20 cellular contexts compared by ENCODE assay signal in the genomic region with DNA sequence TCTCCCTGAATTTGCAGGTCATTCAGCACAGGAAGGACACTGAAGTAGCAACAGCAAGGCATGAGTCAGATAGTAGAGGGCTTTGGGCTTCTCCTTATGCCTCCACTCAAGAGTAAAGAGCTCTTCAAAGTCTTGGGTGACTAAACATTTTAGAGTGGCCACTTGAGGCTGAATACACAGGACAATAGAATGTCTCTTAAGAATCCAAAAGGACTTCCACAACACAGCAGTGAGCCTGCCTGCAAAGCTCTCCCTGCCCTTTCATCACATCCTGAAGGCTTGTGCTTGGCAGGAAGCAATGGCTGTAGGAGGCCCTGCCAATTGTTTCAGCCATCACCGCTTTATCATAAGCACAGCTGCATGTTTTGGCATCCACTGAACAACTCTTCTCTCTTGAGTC. TPM values are rescaled to one million over a fixed set of nuclear protein-coding genes. Genes with fewer than 3 reads are reported as not detected.
DNase-seq lines count a peak whose midpoint lies in the region; ATAC-seq, FAIRE-seq and TF ChIP-seq lines count a peak whose summit lies in the region.
"Had no signal": no experiment of that assay in that cellular context is flagged by ENCODE, and none has a peak within 500 bp of the region (broad histone marks: within the 10 kb centered on the region; RNA-seq: fewer than 3 reads in every experiment).

No MANE protein-coding gene starts in this region.

- H3K27ac Mint-ChIP-seq in CD8-positive, alpha-beta T cell = no peak overlapping the region

- H3K4me1 Mint-ChIP-seq in CD8-positive, alpha-beta T cell (ENCODE audit: low read depth) = no peaks in the 10 kb centered on the region
- H3K4me1 Mint-ChIP-seq: naive B cell had no signal

- H3K36me3 ChIP-seq in HUES64 (ENCODE audit: insufficient read depth, low read length) (no peaks in the 10 kb centered on the region), bronchial epithelial cell (ENCODE audit: control insufficient read depth, insufficient read depth, low read length) (no peaks in the 10 kb centered on the region), heart right ventricle (no peaks in the 10 kb centered on the region), stomach smooth muscle (ENCODE audit: control insufficient read depth in 2 of 2, insufficient read depth in 2 of 2, low read length in 2 of 2) (no peaks in the 10 kb centered on the region)
- H3K36me3 ChIP-seq in CD8-positive, alpha-beta T cell (ENCODE audit: insufficient read depth, low read length) = no peaks in the 10 kb centered on the region
- H3K36me3 ChIP-seq: thoracic aorta had no signal

- H3K9ac ChIP-seq in HUES64 (ENCODE audit: low read depth, low read length) (peak overlapping the region; percentile 9; the same call in 1 of the 2 replicates), stomach smooth muscle (ENCODE audit: low read length in 2 of 2) (no peak overlapping the region)

- H3K27ac ChIP-seq in HUES64 (ENCODE audit: low read depth, low read length) = peak overlapping the region; percentile 65
- H3K27ac ChIP-seq in heart right ventricle = no peak overlapping the region
- H3K27ac ChIP-seq in stomach smooth muscle (ENCODE audit: low read length) = peak overlapping the region; percentile 20
- no peak overlapping the region for H3K27ac ChIP-seq in CD8-positive, alpha-beta T cell (ENCODE audit: low read depth, low read length)
- H3K27ac ChIP-seq: thoracic aorta had no signal

- no peak overlapping the region for H3K4me3 ChIP-seq in HUES64 (ENCODE audit: low read length)
- no peak overlapping the region for H3K4me3 ChIP-seq in bronchial epithelial cell (ENCODE audit: low read depth, low read length)
- no peak overlapping the region for H3K4me3 ChIP-seq in heart right ventricle
- peak overlapping the region in 1 of 2 donors; percentile 17 for H3K4me3 ChIP-seq in stomach smooth muscle (ENCODE audit: low read length in 2 of 2)
- no peak overlapping the region for H3K4me3 ChIP-seq in CD8-positive, alpha-beta T cell (ENCODE audit: low read depth, low read length)
- H3K4me3 ChIP-seq: thoracic aorta had no signal

- 26% methylated on average over 1 of the region's 1 CpG for WGBS in HUES64
- 11 to 12% methylated on average over 1 of the region's 1 CpG for WGBS in heart right ventricle, 2 donors

- no peak overlapping the region for H3K4me3 Mint-ChIP-seq in CD8-positive, alpha-beta T cell
- H3K4me3 Mint-ChIP-seq: naive B cell had no signal

- intact Hi-C loops in heart right ventricle (cut with DNase I) = no loop called here
- intact Hi-C loops in CD8-positive, alpha-beta T cell (cut with DNase I, micrococcal nuclease) = no loop called here

- peaks cover 27% of the 10 kb centered on the region for H3K9me3 Mint-ChIP-seq in CD8-positive, alpha-beta T cell

- TF ChIP-seq CTCF in bronchial epithelial cell (IDR thresholded peaks at IDR 0.05; ENCODE audit: insufficient read depth, low read length, severe bottlenecking) (no peak), heart right ventricle (IDR thresholded peaks at IDR 0.05) (no peak)
- no peak for TF ChIP-seq CTCF in CD8-positive, alpha-beta T cell (IDR thresholded peaks at IDR 0.05)

- DNase-seq in bronchial epithelial cell (ENCODE audit: low read depth) (no peak), heart right ventricle (peak; percentile 42 to 58), NCI-H774 (lab: John Stamatoyannopoulos, UW) (no peak)
- DNase-seq in CD8-positive, alpha-beta T cell = no peak
- DNase-seq: activated CD4-positive, alpha-beta T cell treated with anti-CD3 and anti-CD28 coated beads, Interleukin-2, amount 50 U/mL, for 4 hours; activated T-cell treated with anti-CD3 and anti-CD28 coated beads, Interleukin-2, amount 50 U/mL, for 48 hours; amygdala; naive B cell; NCI-H1930; NK-92 treated with Interleukin-12 subunit alpha and Interleukin-12 subunit beta, amount 100 ng/mL, for 24 hours; SHP77; T-helper 9 cell had no signal

- ATAC-seq in heart right ventricle = peak; percentile 77 to 96 (median 90)
- ATAC-seq in CD8-positive, alpha-beta T cell = no peak
- ATAC-seq in GM18502 (IDR thresholded peaks at IDR 0.05; ENCODE audit: poor library complexity, unreplicated experiment) = no peak
- ATAC-seq in GM21381 (IDR thresholded peaks at IDR 0.05; ENCODE audit: unreplicated experiment) = no peak

- H3K4me1 ChIP-seq in HUES64 (ENCODE audit: insufficient read depth, low read length) (peaks cover 26% of the 10 kb centered on the region), heart right ventricle (peaks cover 0 to 12% (median 4%) of the 10 kb centered on the region in 9 donors), stomach smooth muscle (ENCODE audit: control insufficient read depth, insufficient read depth, low read length) (peaks cover 7% of the 10 kb centered on the region)
- no peaks in the 10 kb centered on the region for H3K4me1 ChIP-seq in CD8-positive, alpha-beta T cell (ENCODE audit: insufficient read depth, low read length)

- POLR2A ChIA-PET in CD8-positive, alpha-beta T cell (lab: Charles Lee) = no interaction called here

- FAIRE-seq in bronchial epithelial cell (lab: Jason Lieb, UNC) = peak; percentile 72
- FAIRE-seq: keratinocyte had no signal

- H3K27me3 ChIP-seq in HUES64 (ENCODE audit: insufficient read depth, low read length) (no peaks in the 10 kb centered on the region), bronchial epithelial cell (ENCODE audit: control insufficient read depth, insufficient read depth, low read length) (no peaks in the 10 kb centered on the region), heart right ventricle (peaks cover 0 to 53% (median 26%) of the 10 kb centered on the region in 7 donors), stomach smooth muscle (ENCODE audit: control insufficient read depth in 1 of 2, insufficient read depth in 2 of 2, low read length in 2 of 2) (no peaks in the 10 kb centered on the region)
- H3K27me3 ChIP-seq in CD8-positive, alpha-beta T cell (ENCODE audit: insufficient read depth, low read length) = peaks cover 3% of the 10 kb centered on the region

- H3K27me3 Mint-ChIP-seq in CD8-positive, alpha-beta T cell (ENCODE audit: low read depth) = peaks cover 61% of the 10 kb centered on the region

- H3K36me3 Mint-ChIP-seq in CD8-positive, alpha-beta T cell = no peaks in the 10 kb centered on the region

- H3K9me3 ChIP-seq in HUES64 (ENCODE audit: insufficient read depth, low read depth, low read length) (peaks cover 40% of the 10 kb centered on the region), heart right ventricle (peaks cover 0 to 47% (median 20%) of the 10 kb centered on the region in 11 donors), stomach smooth muscle (ENCODE audit: control insufficient read depth in 2 of 2, low read length in 2 of 2) (peaks cover 0 to 8% of the 10 kb centered on the region in 2 donors)
- peaks cover 3% of the 10 kb centered on the region for H3K9me3 ChIP-seq in CD8-positive, alpha-beta T cell (ENCODE audit: low read length)

- CTCF ChIA-PET in CD8-positive, alpha-beta T cell (lab: Charles Lee) = no interaction called here

RNA-seq across cellular contexts. Expression of a gene that starts 36.8 kb away (rescaled TPM):
- 0.55 TPM for polyA plus RNA-seq in HUES64 (2013, experiment 1 of 2)
- polyA plus RNA-seq in HUES64 (2013, experiment 2 of 2) = 1.5 TPM
- total RNA-seq in bronchial epithelial cell (3.1 and 3.4 TPM in 2 replicates), heart right ventricle (not detected)
- not detected for polyA plus RNA-seq in heart right ventricle
- total RNA-seq in CD8-positive, alpha-beta T cell = not detected
- total RNA-seq: dermis microvascular lymphatic vessel endothelial cell had no signal

RNA-seq across cellular contexts. Expression of a gene that starts 40.7 kb away (rescaled TPM):
- not detected for polyA plus RNA-seq in HUES64 (2013, experiment 1 of 2)
- polyA plus RNA-seq in HUES64 (2013, experiment 2 of 2) = 0.19 TPM
- under 0.01 TPM in 1 of 2 replicates, not detected in the other for total RNA-seq in bronchial epithelial cell
- under 1 TPM in 7 of 10 donors, not detected in 3; 0.10 to 0.18 (median 0.14) TPM for total RNA-seq in heart right ventricle
- polyA plus RNA-seq in heart right ventricle = under 1 TPM; 0.15 to 0.16 TPM
- not detected for total RNA-seq in CD8-positive, alpha-beta T cell
- total RNA-seq: dermis microvascular lymphatic vessel endothelial cell, LHCN-M2 had no signal

Comparison
In these comparisons a context has a peak if more than half of its experiments do, and no peak if none do; other contexts are left out.
1. H3K27ac ChIP-seq: peak in HUES64 (single experiment) and stomach smooth muscle (single experiment); none in heart right ventricle (0 of 10) and CD8-positive, alpha-beta T cell (single experiment).
2. DNase-seq: peak in heart right ventricle (2 of 2); none in bronchial epithelial cell (single experiment), CD8-positive, alpha-beta T cell (0 of 7) and NCI-H774 (single experiment).
3. ATAC-seq: peak in heart right ventricle (8 of 8); none in CD8-positive, alpha-beta T cell (single experiment), GM18502 (single experiment) and GM21381 (single experiment).